ENCODE assay signal across 30 cellular contexts in the genomic region with DNA sequence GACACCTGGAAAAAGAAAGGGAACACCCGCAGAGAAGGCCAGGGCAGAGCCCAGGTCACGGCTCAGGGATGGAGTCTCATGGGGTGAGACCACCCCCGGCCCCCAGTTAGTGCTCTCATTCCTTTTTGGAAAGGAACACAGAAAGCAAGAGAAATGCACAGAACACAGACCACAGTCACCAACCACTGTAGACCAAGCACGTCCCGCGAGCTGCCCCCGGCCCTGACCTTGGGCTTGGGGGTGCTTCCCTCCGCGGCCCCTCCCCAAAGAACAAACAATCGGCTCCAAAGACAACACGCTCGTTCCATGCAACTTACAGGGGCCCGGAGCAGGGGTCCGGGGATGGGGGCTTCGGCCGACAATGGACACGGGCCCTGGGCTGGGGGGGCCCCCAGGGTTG. TPM values are rescaled to one million over a fixed set of nuclear protein-coding genes. Genes with fewer than 3 reads are reported as not detected.
"Had no signal": no experiment of that assay in that cellular context is flagged by ENCODE, and none has a peak within 500 bp of the region (broad histone marks: within the 10 kb centered on the region; RNA-seq: fewer than 3 reads in every experiment).

No MANE protein-coding gene starts in this region.

- FAIRE-seq: urothelium cell line had no signal

- H3K79me2 ChIP-seq: hepatocyte had no signal

- DNase-seq: activated CD4-positive, alpha-beta memory T cell treated with anti-CD3 and anti-CD28 coated beads, Interleukin-2, amount 10 ng/mL, durations not matched to agents 7 days and 5 days; activated CD4-positive, alpha-beta T cell treated with anti-CD3 and anti-CD28 coated beads for 48 hours; activated CD4-positive, CD25-positive, alpha-beta regulatory T cell; activated effector memory CD4-positive, alpha-beta T cell treated with Interleukin-2 at 50 U/mL for 16 hours; activated naive CD4-positive, alpha-beta T cell treated with anti-CD3 and anti-CD28 coated beads for 36 hours; activated naive CD8-positive, alpha-beta T cell treated with anti-CD3 and anti-CD28 coated beads, Interleukin-2, amount 50 U/mL, for 24 hours; activated T-cell treated with anti-CD3 and anti-CD28 coated beads, Interleukin-2, amount 50 U/mL, for 72 hours; body of pancreas; caudate nucleus; effector CD4-positive, alpha-beta T cell; foreskin melanocyte; immature natural killer cell; kidney glomerular epithelial cell; left lung; naive thymus-derived CD8-positive, alpha-beta T cell; ovary; psoas muscle; stimulated activated CD4-positive, alpha-beta T cell treated with anti-CD3 and anti-CD28 coated beads, Interleukin-4, amount 100 ng/mL, for 4 hours; stomach; T1000 had no signal

- ATAC-seq: activated naive CD8-positive, alpha-beta T cell treated with anti-CD3 and anti-CD28 coated beads, Interleukin-2, amount 50 U/mL, for 24 hours; activated T-cell treated with anti-CD3 and anti-CD28 coated beads, Interleukin-2, amount 50 U/mL, for 72 hours; body of pancreas; left lung; naive thymus-derived CD8-positive, alpha-beta T cell; psoas muscle had no signal

- H3K9me3 Mint-ChIP-seq: activated CD4-positive, alpha-beta memory T cell treated with anti-CD3 and anti-CD28 coated beads, Interleukin-2, amount 10 ng/mL, durations not matched to agents 7 days and 5 days; activated naive CD4-positive, alpha-beta T cell treated with anti-CD3 and anti-CD28 coated beads for 36 hours; activated naive CD8-positive, alpha-beta T cell treated with anti-CD3 and anti-CD28 coated beads, Interleukin-2, amount 50 U/mL, for 24 hours; activated T-cell treated with anti-CD3 and anti-CD28 coated beads, Interleukin-2, amount 50 U/mL, for 72 hours; dendritic cell treated with granulocyte-macrophage colony-stimulating factor and Interleukin-4, amounts not matched to agents 40 ng/mL and 50 ng/mL, for 4 days; immature natural killer cell; mesothelial cell of epicardium; naive thymus-derived CD8-positive, alpha-beta T cell; T-helper 1 cell treated with Interleukin-12 subunit alpha and Interleukin-12 subunit beta and Interleukin-4 antibody, amounts not matched to agents 30 μg/mL and 1 μg/mL, for 36 hours had no signal

- H3K27ac ChIP-seq: body of pancreas, hepatocyte, left lung, neutrophil, ovary, psoas muscle, right atrium auricular region, stomach, suprapubic skin, tibial nerve had no signal

- H3K27me3 ChIP-seq: body of pancreas, hepatocyte, left lung, ovary, right atrium auricular region, stomach, suprapubic skin, tibial nerve had no signal

- H3K4me1 Mint-ChIP-seq: mesothelial cell of epicardium had no signal

- H2AFZ ChIP-seq: hepatocyte had no signal

- H3K9me3 ChIP-seq: body of pancreas, left lung, neutrophil, ovary, psoas muscle, right atrium auricular region, stomach, suprapubic skin, tibial nerve had no signal

- H3K4me3 ChIP-seq: body of pancreas, hepatocyte, left lung, lung, ovary, psoas muscle, right atrium auricular region, stomach, suprapubic skin, tibial nerve had no signal

- H3K4me3 Mint-ChIP-seq: activated CD4-positive, alpha-beta memory T cell treated with anti-CD3 and anti-CD28 coated beads, Interleukin-2, amount 10 ng/mL, durations not matched to agents 7 days and 5 days; activated naive CD4-positive, alpha-beta T cell treated with anti-CD3 and anti-CD28 coated beads for 36 hours; activated naive CD8-positive, alpha-beta T cell treated with anti-CD3 and anti-CD28 coated beads, Interleukin-2, amount 50 U/mL, for 24 hours; activated T-cell treated with anti-CD3 and anti-CD28 coated beads, Interleukin-2, amount 50 U/mL, for 72 hours; dendritic cell treated with granulocyte-macrophage colony-stimulating factor and Interleukin-4, amounts not matched to agents 40 ng/mL and 50 ng/mL, for 4 days; mesothelial cell of epicardium; naive thymus-derived CD8-positive, alpha-beta T cell; T-helper 1 cell treated with Interleukin-12 subunit alpha and Interleukin-12 subunit beta and Interleukin-4 antibody, amounts not matched to agents 30 μg/mL and 1 μg/mL, for 36 hours had no signal

- H3K4me1 ChIP-seq: body of pancreas, left lung, psoas muscle, right atrium auricular region, suprapubic skin had no signal

- H3K27ac Mint-ChIP-seq: activated CD4-positive, alpha-beta memory T cell treated with anti-CD3 and anti-CD28 coated beads, Interleukin-2, amount 10 ng/mL, durations not matched to agents 7 days and 5 days; activated naive CD8-positive, alpha-beta T cell treated with anti-CD3 and anti-CD28 coated beads, Interleukin-2, amount 50 U/mL, for 24 hours; activated T-cell treated with anti-CD3 and anti-CD28 coated beads, Interleukin-2, amount 50 U/mL, for 72 hours; dendritic cell treated with granulocyte-macrophage colony-stimulating factor and Interleukin-4, amounts not matched to agents 40 ng/mL and 50 ng/mL, for 4 days; mesothelial cell of epicardium; T-helper 1 cell treated with Interleukin-12 subunit alpha and Interleukin-12 subunit beta and Interleukin-4 antibody, amounts not matched to agents 30 μg/mL and 1 μg/mL, for 36 hours had no signal

- H3K4me2 ChIP-seq: hepatocyte had no signal

- H3K27me3 Mint-ChIP-seq: activated naive CD8-positive, alpha-beta T cell treated with anti-CD3 and anti-CD28 coated beads, Interleukin-2, amount 50 U/mL, for 24 hours had no signal

- H3K36me3 ChIP-seq: ovary had no signal

RNA-seq across cellular contexts. Expression of a gene that starts 12.8 kb away (rescaled TPM):
- total RNA-seq: activated CD4-positive, alpha-beta memory T cell treated with anti-CD3 and anti-CD28 coated beads, Interleukin-2, amount 10 ng/mL, durations not matched to agents 7 days and 5 days; activated naive CD4-positive, alpha-beta T cell treated with anti-CD3 and anti-CD28 coated beads for 36 hours; activated T-cell treated with anti-CD3 and anti-CD28 coated beads, Interleukin-2, amount 50 U/mL, for 72 hours; left lung; naive thymus-derived CD8-positive, alpha-beta T cell; psoas muscle; right atrium auricular region; suprapubic skin; tibial nerve had no signal

RNA-seq across cellular contexts. Expression of a gene that starts 17.5 kb away (rescaled TPM):
- total RNA-seq: activated CD4-positive, alpha-beta memory T cell treated with anti-CD3 and anti-CD28 coated beads, Interleukin-2, amount 10 ng/mL, durations not matched to agents 7 days and 5 days; activated naive CD4-positive, alpha-beta T cell treated with anti-CD3 and anti-CD28 coated beads for 36 hours; activated T-cell treated with anti-CD3 and anti-CD28 coated beads, Interleukin-2, amount 50 U/mL, for 72 hours; body of pancreas; hepatocyte; mesothelial cell of epicardium; naive thymus-derived CD8-positive, alpha-beta T cell; right atrium auricular region; stomach; suprapubic skin; tibial nerve had no signal
